ENCODE assay signal across 21 cellular contexts in genomic region chr2:199684832-199685231, GRCh38.
DNase-seq lines count a peak whose midpoint lies in the region; ATAC-seq and FAIRE-seq lines count a peak whose summit lies in the region.
"Had no signal": no experiment of that assay in that cellular context is flagged by ENCODE, and none has a peak within 500 bp of the region (broad histone marks: within the 10 kb centered on the region; RNA-seq: fewer than 3 reads in every experiment).

No MANE protein-coding gene starts in this region.

- no peaks in the 10 kb centered on the region for H3K9me3 Mint-ChIP-seq in stimulated activated naive CD8-positive, alpha-beta T cell treated with anti-CD3 and anti-CD28 coated beads, Interleukin-15, amount 100 ng/mL, for 72 hours
- H3K9me3 Mint-ChIP-seq: CD8-positive, alpha-beta T cell; IgD-negative memory B cell had no signal

- H3K27ac Mint-ChIP-seq in stimulated activated naive CD8-positive, alpha-beta T cell treated with anti-CD3 and anti-CD28 coated beads, Interleukin-15, amount 100 ng/mL, for 72 hours = no peak overlapping the region
- H3K27ac Mint-ChIP-seq: CD8-positive, alpha-beta T cell; IgD-negative memory B cell had no signal

- no peak for FAIRE-seq in HTR-8/SVneo (lab: Jason Lieb, UNC)
- FAIRE-seq: A204.1 had no signal

- no peaks in the 10 kb centered on the region for H3K27me3 ChIP-seq in H7 (ENCODE audit: control insufficient read depth, insufficient read depth, low read length)
- H3K27me3 ChIP-seq: BLaER1 had no signal

- H3K36me3 ChIP-seq in KOPT-K1 (ENCODE audit: insufficient read depth, low read length) (no peaks in the 10 kb centered on the region), H7 (replicated peaks; ENCODE audit: control insufficient read depth, insufficient read depth, low read length) (no peaks in the 10 kb centered on the region)
- H3K36me3 ChIP-seq: BLaER1 had no signal

- peaks cover 11% of the 10 kb centered on the region for H3K4me1 Mint-ChIP-seq in stimulated activated naive CD8-positive, alpha-beta T cell treated with anti-CD3 and anti-CD28 coated beads, Interleukin-15, amount 100 ng/mL, for 72 hours

- peak overlapping the region; percentile 49 for H3K27ac ChIP-seq in KOPT-K1 (ENCODE audit: low read depth, low read length, poor library complexity, severe bottlenecking)
- H3K27ac ChIP-seq: BLaER1 had no signal

- no peaks in the 10 kb centered on the region for H3K9me3 ChIP-seq in KOPT-K1 (ENCODE audit: insufficient read depth, low read length, poor library complexity, severe bottlenecking)
- H3K9me3 ChIP-seq: BLaER1 had no signal

- no peaks in the 10 kb centered on the region for H3K27me3 Mint-ChIP-seq in stimulated activated naive CD8-positive, alpha-beta T cell treated with anti-CD3 and anti-CD28 coated beads, Interleukin-15, amount 100 ng/mL, for 72 hours
- H3K27me3 Mint-ChIP-seq: IgD-negative memory B cell had no signal

- no peak overlapping the region for H3K4me3 ChIP-seq in H7 (ENCODE audit: insufficient read depth, low read depth, low read length)
- H3K4me3 ChIP-seq: BLaER1 had no signal

- ATAC-seq in GM18511 (IDR thresholded peaks at IDR 0.05; ENCODE audit: unreplicated experiment) (peak; percentile 57), GM19452 (IDR thresholded peaks at IDR 0.05; ENCODE audit: unreplicated experiment) (peak; percentile 54), HG03139 (IDR thresholded peaks at IDR 0.05; ENCODE audit: unreplicated experiment) (peak; percentile 61)
- no peak for ATAC-seq in stimulated activated naive CD8-positive, alpha-beta T cell treated with anti-CD3 and anti-CD28 coated beads, Interleukin-15, amount 100 ng/mL, for 72 hours
- ATAC-seq: CD8-positive, alpha-beta T cell had no signal

- no peak overlapping the region for H3K4me3 Mint-ChIP-seq in stimulated activated naive CD8-positive, alpha-beta T cell treated with anti-CD3 and anti-CD28 coated beads, Interleukin-15, amount 100 ng/mL, for 72 hours
- H3K4me3 Mint-ChIP-seq: CD8-positive, alpha-beta T cell; IgD-negative memory B cell had no signal

- DNase-seq in NOMO-1 treated with dmso at 0.1 percent for 144 hours (lab: John Stamatoyannopoulos, UW; ENCODE audit: unreplicated experiment) = no peak
- no peak for DNase-seq in H7
- no peak for DNase-seq in stimulated activated naive CD8-positive, alpha-beta T cell treated with anti-CD3 and anti-CD28 coated beads, Interleukin-15, amount 100 ng/mL, for 72 hours
- no peak for DNase-seq in HTR-8/SVneo (ENCODE audit: insufficient read length, low spot score)
- DNase-seq: CD8-positive, alpha-beta T cell; DMS79; HCEC 1CT; MV-4-11; NCI-H1417 treated with DMSO at 0.1 percent for 48 hours; NCI-H1930; NCI-H2171 treated with DMSO at 0.1 percent for 48 hours; NCI-H446 treated with DMSO at 0.1 percent for 48 hours; NK-92 treated with Interleukin-12 subunit alpha and Interleukin-12 subunit beta, amount 100 ng/mL, for 24 hours; T-helper 9 cell had no signal
